2 cellular contexts compared by ENCODE assay signal in the genomic region with DNA sequence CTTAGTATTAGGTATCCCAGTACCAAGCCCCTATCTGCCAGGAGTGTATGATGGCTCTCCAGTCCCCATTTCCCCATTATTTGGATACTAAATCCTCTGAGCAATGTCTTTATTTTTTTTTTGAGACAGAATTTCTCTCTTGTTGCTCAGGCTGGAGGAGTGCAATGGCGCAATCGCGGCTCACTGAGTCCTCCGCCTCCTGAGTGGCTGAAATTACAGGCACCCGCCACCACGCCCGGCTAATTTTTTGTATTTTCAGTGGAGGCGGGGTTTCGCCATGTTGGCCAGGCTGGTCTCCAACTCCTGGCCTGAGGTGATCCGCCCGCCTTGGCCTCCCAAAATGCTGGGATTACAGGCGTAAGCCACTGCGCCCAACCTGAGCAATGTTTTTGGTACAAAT.
TF ChIP-seq lines count a peak whose summit lies in the region.

No MANE protein-coding gene starts in this region.

TF ChIP-seq in GM23338, 12 proteins besides CTCF, POLR2A, EP300 and RAD21 (continued from another document):
- TF ChIP-seq, protein P1, sequence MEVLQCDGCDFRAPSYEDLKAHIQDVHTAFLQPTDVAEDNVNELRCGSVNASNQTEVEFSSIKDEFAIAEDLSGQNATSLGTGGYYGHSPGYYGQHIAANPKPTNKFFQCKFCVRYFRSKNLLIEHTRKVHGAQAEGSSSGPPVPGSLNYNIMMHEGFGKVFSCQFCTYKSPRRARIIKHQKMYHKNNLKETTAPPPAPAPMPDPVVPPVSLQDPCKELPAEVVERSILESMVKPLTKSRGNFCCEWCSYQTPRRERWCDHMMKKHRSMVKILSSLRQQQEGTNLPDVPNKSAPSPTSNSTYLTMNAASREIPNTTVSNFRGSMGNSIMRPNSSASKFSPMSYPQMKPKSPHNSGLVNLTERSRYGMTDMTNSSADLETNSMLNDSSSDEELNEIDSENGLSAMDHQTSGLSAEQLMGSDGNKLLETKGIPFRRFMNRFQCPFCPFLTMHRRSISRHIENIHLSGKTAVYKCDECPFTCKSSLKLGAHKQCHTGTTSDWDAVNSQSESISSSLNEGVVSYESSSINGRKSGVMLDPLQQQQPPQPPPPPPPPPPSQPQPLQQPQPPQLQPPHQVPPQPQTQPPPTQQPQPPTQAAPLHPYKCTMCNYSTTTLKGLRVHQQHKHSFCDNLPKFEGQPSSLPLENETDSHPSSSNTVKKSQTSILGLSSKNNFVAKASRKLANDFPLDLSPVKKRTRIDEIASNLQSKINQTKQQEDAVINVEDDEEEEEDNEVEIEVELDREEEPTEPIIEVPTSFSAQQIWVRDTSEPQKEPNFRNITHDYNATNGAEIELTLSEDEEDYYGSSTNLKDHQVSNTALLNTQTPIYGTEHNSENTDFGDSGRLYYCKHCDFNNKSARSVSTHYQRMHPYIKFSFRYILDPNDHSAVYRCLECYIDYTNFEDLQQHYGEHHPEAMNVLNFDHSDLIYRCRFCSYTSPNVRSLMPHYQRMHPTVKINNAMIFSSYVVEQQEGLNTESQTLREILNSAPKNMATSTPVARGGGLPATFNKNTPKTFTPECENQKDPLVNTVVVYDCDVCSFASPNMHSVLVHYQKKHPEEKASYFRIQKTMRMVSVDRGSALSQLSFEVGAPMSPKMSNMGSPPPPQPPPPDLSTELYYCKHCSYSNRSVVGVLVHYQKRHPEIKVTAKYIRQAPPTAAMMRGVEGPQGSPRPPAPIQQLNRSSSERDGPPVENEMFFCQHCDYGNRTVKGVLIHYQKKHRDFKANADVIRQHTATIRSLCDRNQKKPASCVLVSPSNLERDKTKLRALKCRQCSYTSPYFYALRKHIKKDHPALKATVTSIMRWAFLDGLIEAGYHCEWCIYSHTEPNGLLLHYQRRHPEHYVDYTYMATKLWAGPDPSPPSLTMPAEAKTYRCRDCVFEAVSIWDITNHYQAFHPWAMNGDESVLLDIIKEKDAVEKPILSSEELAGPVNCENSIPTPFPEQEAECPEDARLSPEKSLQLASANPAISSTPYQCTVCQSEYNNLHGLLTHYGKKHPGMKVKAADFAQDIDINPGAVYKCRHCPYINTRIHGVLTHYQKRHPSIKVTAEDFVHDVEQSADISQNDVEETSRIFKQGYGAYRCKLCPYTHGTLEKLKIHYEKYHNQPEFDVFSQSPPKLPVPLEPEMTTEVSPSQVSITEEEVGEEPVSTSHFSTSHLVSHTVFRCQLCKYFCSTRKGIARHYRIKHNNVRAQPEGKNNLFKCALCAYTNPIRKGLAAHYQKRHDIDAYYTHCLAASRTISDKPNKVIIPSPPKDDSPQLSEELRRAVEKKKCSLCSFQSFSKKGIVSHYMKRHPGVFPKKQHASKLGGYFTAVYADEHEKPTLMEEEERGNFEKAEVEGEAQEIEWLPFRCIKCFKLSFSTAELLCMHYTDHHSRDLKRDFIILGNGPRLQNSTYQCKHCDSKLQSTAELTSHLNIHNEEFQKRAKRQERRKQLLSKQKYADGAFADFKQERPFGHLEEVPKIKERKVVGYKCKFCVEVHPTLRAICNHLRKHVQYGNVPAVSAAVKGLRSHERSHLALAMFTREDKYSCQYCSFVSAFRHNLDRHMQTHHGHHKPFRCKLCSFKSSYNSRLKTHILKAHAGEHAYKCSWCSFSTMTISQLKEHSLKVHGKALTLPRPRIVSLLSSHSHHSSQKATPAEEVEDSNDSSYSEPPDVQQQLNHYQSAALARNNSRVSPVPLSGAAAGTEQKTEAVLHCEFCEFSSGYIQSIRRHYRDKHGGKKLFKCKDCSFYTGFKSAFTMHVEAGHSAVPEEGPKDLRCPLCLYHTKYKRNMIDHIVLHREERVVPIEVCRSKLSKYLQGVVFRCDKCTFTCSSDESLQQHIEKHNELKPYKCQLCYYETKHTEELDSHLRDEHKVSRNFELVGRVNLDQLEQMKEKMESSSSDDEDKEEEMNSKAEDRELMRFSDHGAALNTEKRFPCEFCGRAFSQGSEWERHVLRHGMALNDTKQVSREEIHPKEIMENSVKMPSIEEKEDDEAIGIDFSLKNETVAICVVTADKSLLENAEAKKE (CRISPR knock-in tag; IDR thresholded peaks at IDR 0.05), result no peak
- TF ChIP-seq EZH2phosphoT487 (IDR thresholded peaks at IDR 0.05; ENCODE audit: unreplicated experiment) (no peak), EZH2 (IDR thresholded peaks at IDR 0.05; ENCODE audit: low read depth, unreplicated experiment) (no peak), ZNF114 (CRISPR knock-in tag; IDR thresholded peaks at IDR 0.05) (no peak), ZNF331 (CRISPR knock-in tag; IDR thresholded peaks at IDR 0.05; ENCODE audit: low read depth) (no peak), POLR2AphosphoS5 (IDR thresholded peaks at IDR 0.05; ENCODE audit: low read depth) (no peak), REST (IDR thresholded peaks at IDR 0.05; ENCODE audit: unreplicated experiment) (no peak)
- TF ChIP-seq, protein P2, sequence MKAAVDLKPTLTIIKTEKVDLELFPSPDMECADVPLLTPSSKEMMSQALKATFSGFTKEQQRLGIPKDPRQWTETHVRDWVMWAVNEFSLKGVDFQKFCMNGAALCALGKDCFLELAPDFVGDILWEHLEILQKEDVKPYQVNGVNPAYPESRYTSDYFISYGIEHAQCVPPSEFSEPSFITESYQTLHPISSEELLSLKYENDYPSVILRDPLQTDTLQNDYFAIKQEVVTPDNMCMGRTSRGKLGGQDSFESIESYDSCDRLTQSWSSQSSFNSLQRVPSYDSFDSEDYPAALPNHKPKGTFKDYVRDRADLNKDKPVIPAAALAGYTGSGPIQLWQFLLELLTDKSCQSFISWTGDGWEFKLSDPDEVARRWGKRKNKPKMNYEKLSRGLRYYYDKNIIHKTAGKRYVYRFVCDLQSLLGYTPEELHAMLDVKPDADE (IDR thresholded peaks at IDR 0.05), result no peak

TF ChIP-seq in WTC11, 78 proteins besides CTCF, POLR2A, EP300 and RAD21 (continued from another document):
- TF ChIP-seq PRDM15 (CRISPR knock-in tag; IDR thresholded peaks at IDR 0.05) (no peak), ZNF512 (CRISPR knock-in tag; IDR thresholded peaks at IDR 0.05; ENCODE audit: borderline replicate concordance) (no peak), JUN (CRISPR knock-in tag; IDR thresholded peaks at IDR 0.05) (no peak), ZNF423 (CRISPR knock-in tag; IDR thresholded peaks at IDR 0.05) (no peak), FOXP4 (CRISPR knock-in tag; IDR thresholded peaks at IDR 0.05) (no peak)
- TF ChIP-seq, protein P3, sequence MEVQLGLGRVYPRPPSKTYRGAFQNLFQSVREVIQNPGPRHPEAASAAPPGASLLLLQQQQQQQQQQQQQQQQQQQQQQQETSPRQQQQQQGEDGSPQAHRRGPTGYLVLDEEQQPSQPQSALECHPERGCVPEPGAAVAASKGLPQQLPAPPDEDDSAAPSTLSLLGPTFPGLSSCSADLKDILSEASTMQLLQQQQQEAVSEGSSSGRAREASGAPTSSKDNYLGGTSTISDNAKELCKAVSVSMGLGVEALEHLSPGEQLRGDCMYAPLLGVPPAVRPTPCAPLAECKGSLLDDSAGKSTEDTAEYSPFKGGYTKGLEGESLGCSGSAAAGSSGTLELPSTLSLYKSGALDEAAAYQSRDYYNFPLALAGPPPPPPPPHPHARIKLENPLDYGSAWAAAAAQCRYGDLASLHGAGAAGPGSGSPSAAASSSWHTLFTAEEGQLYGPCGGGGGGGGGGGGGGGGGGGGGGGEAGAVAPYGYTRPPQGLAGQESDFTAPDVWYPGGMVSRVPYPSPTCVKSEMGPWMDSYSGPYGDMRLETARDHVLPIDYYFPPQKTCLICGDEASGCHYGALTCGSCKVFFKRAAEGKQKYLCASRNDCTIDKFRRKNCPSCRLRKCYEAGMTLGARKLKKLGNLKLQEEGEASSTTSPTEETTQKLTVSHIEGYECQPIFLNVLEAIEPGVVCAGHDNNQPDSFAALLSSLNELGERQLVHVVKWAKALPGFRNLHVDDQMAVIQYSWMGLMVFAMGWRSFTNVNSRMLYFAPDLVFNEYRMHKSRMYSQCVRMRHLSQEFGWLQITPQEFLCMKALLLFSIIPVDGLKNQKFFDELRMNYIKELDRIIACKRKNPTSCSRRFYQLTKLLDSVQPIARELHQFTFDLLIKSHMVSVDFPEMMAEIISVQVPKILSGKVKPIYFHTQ (CRISPR knock-in tag; IDR thresholded peaks at IDR 0.05), result no peak
